Comparison of ENCODE assay signal across 8 cellular contexts in genomic region chr2:174336403-174337336, GRCh38. TPM values are rescaled to one million over a fixed set of nuclear protein-coding genes. Genes with fewer than 3 reads are reported as not detected.
DNase-seq lines count a peak whose midpoint lies in the region; ATAC-seq and TF ChIP-seq lines count a peak whose summit lies in the region.

No MANE protein-coding gene starts in this region.

- peaks cover 60% of the 10 kb centered on the region for H3K27me3 Mint-ChIP-seq in activated T-helper 17 cell treated with anti-CD3 and anti-CD28 coated beads, Interleukin-2, amount 50 U/mL, for 72 hours

- H3K27me3 ChIP-seq in DND-41 (ENCODE audit: insufficient read depth, low read length, poor library complexity) = peaks cover 2% of the 10 kb centered on the region
- peaks cover 53% of the 10 kb centered on the region for H3K27me3 ChIP-seq in iPS DF 6.9 (ENCODE audit: control insufficient read depth, insufficient read depth, low read length)

- WGBS in iPS DF 6.9 (ENCODE audit: insufficient coverage, insufficient read length) = no CpG with 5 or more reads among the region's 113 CpGs

- H3K9ac ChIP-seq in DND-41 (ENCODE audit: low read depth, low read length) = peak overlapping the region; percentile 56; the same call in 1 of the 2 replicates

- H3K9me3 Mint-ChIP-seq in activated T-helper 17 cell treated with anti-CD3 and anti-CD28 coated beads, Interleukin-2, amount 50 U/mL, for 72 hours = no peaks in the 10 kb centered on the region

- peaks cover 15% of the 10 kb centered on the region for H3K4me1 ChIP-seq in DND-41 (ENCODE audit: insufficient read depth, low read length)
- H3K4me1 ChIP-seq in iPS DF 6.9 (ENCODE audit: control insufficient read depth, insufficient read depth, low read length) = peaks cover 9% of the 10 kb centered on the region

- H3K4me3 Mint-ChIP-seq in activated T-helper 17 cell treated with anti-CD3 and anti-CD28 coated beads, Interleukin-2, amount 50 U/mL, for 72 hours = peak overlapping the region; percentile 36

- H3K4me1 Mint-ChIP-seq in activated T-helper 17 cell treated with anti-CD3 and anti-CD28 coated beads, Interleukin-2, amount 50 U/mL, for 72 hours = peaks cover 11% of the 10 kb centered on the region

- peak overlapping the region; percentile 59 for H2AFZ ChIP-seq in DND-41 (ENCODE audit: low read depth, low read length)

- peak; percentile 70 for ATAC-seq in DND-41 (ENCODE audit: insufficient read depth, low read depth)
- peak; percentile 42 for ATAC-seq in GM21737 (IDR thresholded peaks at IDR 0.05; ENCODE audit: unreplicated experiment)
- peak; percentile 52 for ATAC-seq in activated T-helper 17 cell treated with anti-CD3 and anti-CD28 coated beads, Interleukin-2, amount 50 U/mL, for 72 hours (replicated peaks)
- peak; percentile 53 for ATAC-seq in stimulated activated naive CD8-positive, alpha-beta T cell treated with anti-CD3 and anti-CD28 coated beads, Interleukin-15, Interleukin-2, amounts not matched to agents 100 U/mL and 50 U/mL, for 24 hours
- no peak for ATAC-seq in HG03378 (IDR thresholded peaks at IDR 0.05; ENCODE audit: unreplicated experiment)

- no peak for TF ChIP-seq CTCF in DND-41 (IDR thresholded peaks at IDR 0.05; ENCODE audit: borderline replicate concordance, extremely low read depth, low read length, poor library complexity, severe bottlenecking)

- no peak overlapping the region for H3K27ac ChIP-seq in DND-41 (ENCODE audit: low read length)
- H3K27ac ChIP-seq in iPS DF 6.9 (ENCODE audit: low read length) = no peak overlapping the region

- peaks cover 24% of the 10 kb centered on the region for H3K36me3 Mint-ChIP-seq in activated T-helper 17 cell treated with anti-CD3 and anti-CD28 coated beads, Interleukin-2, amount 50 U/mL, for 72 hours (ENCODE audit: low read depth)

- no peaks in the 10 kb centered on the region for H3K36me3 ChIP-seq in DND-41 (ENCODE audit: insufficient read depth, low read length)
- no peaks in the 10 kb centered on the region for H3K36me3 ChIP-seq in iPS DF 6.9 (ENCODE audit: control insufficient read depth, insufficient read depth, low read length)

- DNase-seq in DND-41 (peak; percentile 44), NCI-H2227 treated with DMSO at 0.1 percent for 48 hours (lab: John Stamatoyannopoulos, UW) (peak; percentile 78), iPS DF 6.9 (ENCODE audit: low read depth, low spot score) (no peak), AG08396 (ENCODE audit: low spot score) (no peak)
- peak; percentile 58 for DNase-seq in stimulated activated naive CD8-positive, alpha-beta T cell treated with anti-CD3 and anti-CD28 coated beads, Interleukin-15, Interleukin-2, amounts not matched to agents 100 U/mL and 50 U/mL, for 24 hours

- H3K4me3 ChIP-seq in DND-41 (ENCODE audit: low read depth in 1 of 2, low read length in 2 of 2) (peak overlapping the region in 1 of 2 experiments; percentile 56; a peak in 3 of 4 replicates), iPS DF 6.9 (ENCODE audit: low read length) (peak overlapping the region; percentile 15; the same call in 1 of the 2 replicates)

- no peaks in the 10 kb centered on the region for H3K79me2 ChIP-seq in DND-41 (ENCODE audit: insufficient read depth, low read length)

- H4K20me1 ChIP-seq in DND-41 (ENCODE audit: insufficient read depth, low read length) = no peaks in the 10 kb centered on the region; the same call in 1 of the 2 replicates

- H3K4me2 ChIP-seq in DND-41 (ENCODE audit: insufficient read depth, low read length) = peak overlapping the region; percentile 88

- H3K27ac Mint-ChIP-seq in activated T-helper 17 cell treated with anti-CD3 and anti-CD28 coated beads, Interleukin-2, amount 50 U/mL, for 72 hours = no peak overlapping the region

- no peaks in the 10 kb centered on the region for H3K9me3 ChIP-seq in DND-41 (ENCODE audit: insufficient read depth, low read length, severe bottlenecking)
- no peaks in the 10 kb centered on the region for H3K9me3 ChIP-seq in iPS DF 6.9 (ENCODE audit: control insufficient read depth, insufficient read depth, low read length)

RNA-seq across cellular contexts. Expression of gene SP9, which starts 1.9 kb away (rescaled TPM):
- not detected for total RNA-seq in activated T-helper 17 cell treated with anti-CD3 and anti-CD28 coated beads, Interleukin-2, amount 50 U/mL, for 72 hours

RNA-seq across cellular contexts. Expression of gene SCRN3, which starts 58.9 kb away (rescaled TPM):
- 10 to 100 TPM; 12.7 to 22.0 TPM for total RNA-seq in activated T-helper 17 cell treated with anti-CD3 and anti-CD28 coated beads, Interleukin-2, amount 50 U/mL, for 72 hours

Comparison
In these comparisons a context has a peak if more than half of its experiments do, and no peak if none do; other contexts are left out.
1. DNase-seq: peak in DND-41 (single experiment), NCI-H2227 treated with DMSO at 0.1 percent for 48 hours (single experiment) and stimulated activated naive CD8-positive, alpha-beta T cell treated with anti-CD3 and anti-CD28 coated beads, Interleukin-15, Interleukin-2, amounts not matched to agents 100 U/mL and 50 U/mL, for 24 hours (single experiment); none in iPS DF 6.9 (single experiment) and AG08396 (single experiment).